ENCODE assay signal across 8 cellular contexts in the genomic region with DNA sequence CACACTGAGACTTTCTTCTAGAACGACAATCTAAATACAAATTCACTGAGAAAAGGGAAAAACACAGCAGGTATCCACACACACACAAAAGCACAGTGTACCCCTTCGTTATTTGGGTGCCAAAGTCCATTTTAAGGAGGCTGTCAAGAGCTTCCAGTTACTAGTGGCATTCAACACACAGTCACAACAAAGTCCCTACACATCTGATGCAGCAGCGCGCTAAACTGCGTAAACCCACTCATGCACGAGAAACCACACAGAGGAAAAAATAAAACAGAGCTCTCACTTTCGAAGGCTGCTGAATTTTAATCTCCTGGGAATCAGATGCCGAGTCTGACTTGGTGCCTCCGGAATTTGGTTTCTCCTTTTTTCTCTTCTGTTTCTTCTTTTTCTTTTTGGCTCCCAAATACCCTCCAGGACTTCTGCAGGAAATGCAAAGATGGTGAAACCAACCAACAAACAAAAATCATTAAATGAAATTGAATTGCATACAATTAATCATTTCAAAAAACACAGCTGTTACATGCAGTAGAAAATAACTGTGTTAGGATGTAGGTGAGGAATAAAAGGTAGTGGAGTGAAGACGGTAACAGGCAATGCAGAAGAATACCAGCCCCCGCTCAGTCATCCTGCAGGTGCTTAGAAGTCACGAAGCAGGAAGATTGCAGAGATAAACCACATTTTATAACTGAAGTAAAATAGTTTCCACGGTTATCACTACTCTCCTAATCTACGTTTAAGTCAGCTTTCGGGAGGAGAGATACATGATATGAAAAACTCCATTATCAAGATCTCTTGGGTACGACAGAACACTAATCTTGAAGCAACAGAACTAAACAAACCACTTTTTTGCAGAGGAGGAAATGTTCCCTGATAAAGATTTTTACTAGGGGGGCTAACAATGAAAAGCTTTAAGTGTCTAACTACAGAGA. TPM values are rescaled to one million over a fixed set of nuclear protein-coding genes. Genes with fewer than 3 reads are reported as not detected.
DNase-seq lines count a peak whose midpoint lies in the region; ATAC-seq and TF ChIP-seq lines count a peak whose summit lies in the region.

No MANE protein-coding gene starts in this region.

- 77 to 82% (median 80%) methylated on average over 16 of the region's 16 CpGs for WGBS in ovary, 3 donors
- WGBS in thyroid gland, 2 donors = 42 to 58% methylated on average over 16 of the region's 16 CpGs

- peak overlapping the region; percentile 4 to 92 (median 57) for H3K4me3 Mint-ChIP-seq in IgD-negative memory B cell
- peak overlapping the region in 4 of 5 experiments; percentile 7 to 75 (median 69) for H3K4me3 Mint-ChIP-seq in brain

- peaks cover 2% of the 10 kb centered on the region for H3K27me3 Mint-ChIP-seq in IgD-negative memory B cell
- H3K27me3 Mint-ChIP-seq in brain = no peaks in the 10 kb centered on the region

- H3K4me1 Mint-ChIP-seq in IgD-negative memory B cell (peaks cover 13 to 25% (median 20%) of the 10 kb centered on the region in 3 donors), brain (peaks cover 18% of the 10 kb centered on the region)

- H3K36me3 ChIP-seq in ovary = no peaks in the 10 kb centered on the region
- no peaks in the 10 kb centered on the region for H3K36me3 ChIP-seq in thyroid gland

- H3K9me3 Mint-ChIP-seq in IgD-negative memory B cell (no peaks in the 10 kb centered on the region), brain (no peaks in the 10 kb centered on the region)

- TF ChIP-seq CTCF in brain (conservative IDR thresholded peaks at IDR 0.05) (no peak), ovary (IDR thresholded peaks at IDR 0.05) (no peak), thyroid gland (IDR thresholded peaks at IDR 0.05) (no peak)

- intact Hi-C loops in ovary (cut with DNase I) = no loop called here
- intact Hi-C loops in thyroid gland (cut with DNase I) = no loop called here

- peak; percentile 57 for DNase-seq in G401 (ENCODE audit: low spot score)
- no peak for DNase-seq in ovary
- no peak for DNase-seq in thyroid gland
- no peak for DNase-seq in NCI-H510A treated with DMSO at 0.1 percent for 48 hours (lab: John Stamatoyannopoulos, UW)
- no peak for DNase-seq in GOT3 (lab: John Stamatoyannopoulos, UW)

- H3K4me3 ChIP-seq in ovary (no peak overlapping the region), thyroid gland (replicated peaks in 1 of 3) (no peak overlapping the region)

- H3K27ac ChIP-seq in ovary = no peak overlapping the region
- H3K27ac ChIP-seq in thyroid gland = no peak overlapping the region

- H3K4me1 ChIP-seq in ovary (ENCODE audit: insufficient read depth) = no peaks in the 10 kb centered on the region
- peaks cover 0 to 3% of the 10 kb centered on the region in 2 donors for H3K4me1 ChIP-seq in thyroid gland

- peaks cover 6% of the 10 kb centered on the region for H3K36me3 Mint-ChIP-seq in IgD-negative memory B cell
- peaks cover 38% of the 10 kb centered on the region for H3K36me3 Mint-ChIP-seq in brain

- no peaks in the 10 kb centered on the region for H3K27me3 ChIP-seq in ovary
- no peaks in the 10 kb centered on the region for H3K27me3 ChIP-seq in thyroid gland

- TF ChIP-seq POLR2A in ovary (IDR thresholded peaks at IDR 0.05) (no peak), thyroid gland (IDR thresholded peaks at IDR 0.05) (no peak)

- peak; percentile 85 for ATAC-seq in GM21381 (IDR thresholded peaks at IDR 0.05; ENCODE audit: unreplicated experiment)

- TF ChIP-seq EP300 in ovary (IDR thresholded peaks at IDR 0.05) = no peak

- peak overlapping the region; percentile 43 to 69 (median 68) for H3K27ac Mint-ChIP-seq in IgD-negative memory B cell
- H3K27ac Mint-ChIP-seq in brain = peak overlapping the region; percentile 29 to 87 (median 67)

- H3K9me3 ChIP-seq in ovary (no peaks in the 10 kb centered on the region), thyroid gland (no peaks in the 10 kb centered on the region)

- in situ Hi-C loops in G401 (cut with HindIII; ENCODE audit: low sequenced_read_pairs) = no loop called here

RNA-seq across cellular contexts. Expression of gene NMT2, which starts 27.1 kb away (rescaled TPM):
- 11.7 and 17.9 TPM in 2 replicates for total RNA-seq in G401 (2014; rRNA removed; shearing (Covaris generic))
- polyA plus RNA-seq in IgD-negative memory B cell (6.8 TPM), brain (ENCODE audit: insufficient read depth, low read depth, low replicate concordance) (13.4 TPM), ovary (10 to 100 TPM; 13.9 to 25.8 TPM)
- total RNA-seq in ovary (10 to 100 TPM; 11.5 to 30.3 (median 26.3) TPM), thyroid gland (10 to 100 TPM in 3 of 4 donors, 1 to 10 TPM in 1; 7.1 to 16.3 (median 11.7) TPM)

RNA-seq across cellular contexts. Expression of gene RPP38, which starts 44.2 kb away (rescaled TPM):
- total RNA-seq in G401 (2014; rRNA removed; shearing (Covaris generic)) = 3.4 and 12.9 TPM in 2 replicates
- polyA plus RNA-seq in IgD-negative memory B cell = 34.0 TPM
- polyA plus RNA-seq in brain (ENCODE audit: insufficient read depth, low read depth, low replicate concordance) = 12.7 TPM
- 10 to 100 TPM in 5 of 7 donors, 1 to 10 TPM in 2; 9.1 to 19.2 (median 11.9) TPM for total RNA-seq in ovary
- polyA plus RNA-seq in ovary = 10 to 100 TPM; 16.5 to 20.7 TPM
- total RNA-seq in thyroid gland = 10 to 100 TPM; 17.0 to 28.5 (median 19.3) TPM

RNA-seq across cellular contexts. Expression of gene ACBD7, which starts 52.8 kb away (rescaled TPM):
- total RNA-seq in G401 (2014; rRNA removed; shearing (Covaris generic)) = 7.3 and 13.1 TPM in 2 replicates
- polyA plus RNA-seq in IgD-negative memory B cell (not detected), brain (ENCODE audit: insufficient read depth, low read depth, low replicate concordance) (35.4 TPM), ovary (under 1 TPM; 0.08 to 0.55 TPM)
- total RNA-seq in ovary (1 to 10 TPM in 1 of 7 donors, under 1 TPM in 5, not detected in 1; 0.17 to 1.7 (median 0.48) TPM), thyroid gland (1 to 10 TPM in 2 of 4 donors, under 1 TPM in 2; 0.54 to 1.3 (median 1.0) TPM)
